ENCODE assay signal across 8 cellular contexts in genomic region chr7:32905175-32905662, GRCh38. TPM values are rescaled to one million over a fixed set of nuclear protein-coding genes. Genes with fewer than 3 reads are reported as not detected.
DNase-seq lines count a peak whose midpoint lies in the region; ATAC-seq and TF ChIP-seq lines count a peak whose summit lies in the region.
"Had no signal": no experiment of that assay in that cellular context is flagged by ENCODE, and none has a peak within 500 bp of the region (broad histone marks: within the 10 kb centered on the region; RNA-seq: fewer than 3 reads in every experiment).

No MANE protein-coding gene starts in this region.

- no peaks in the 10 kb centered on the region for H3K36me3 ChIP-seq in effector memory CD4-positive, alpha-beta T cell (ENCODE audit: control insufficient read depth, insufficient read depth, low read length)

- H3K4me1 ChIP-seq in effector memory CD4-positive, alpha-beta T cell (ENCODE audit: control insufficient read depth, insufficient read depth, low read length, poor library complexity, severe bottlenecking) = peaks cover 7% of the 10 kb centered on the region
- H3K4me1 ChIP-seq: parathyroid adenoma had no signal

- H3K9me3 Mint-ChIP-seq in activated CD8-positive, alpha-beta T cell treated with anti-CD3 and anti-CD28 coated beads for 36 hours = no peaks in the 10 kb centered on the region

- ATAC-seq in GM21381 (IDR thresholded peaks at IDR 0.05; ENCODE audit: unreplicated experiment) (peak; percentile 72), HG03342 (IDR thresholded peaks at IDR 0.05; ENCODE audit: unreplicated experiment) (no peak)
- peak; percentile 93 for ATAC-seq in activated CD8-positive, alpha-beta T cell treated with anti-CD3 and anti-CD28 coated beads for 36 hours

- DNase-seq in NCI-H2029 (lab: John Stamatoyannopoulos, UW) = peak; percentile 83
- DNase-seq in activated CD8-positive, alpha-beta T cell treated with anti-CD3 and anti-CD28 coated beads for 36 hours = peak; percentile 91
- DNase-seq in effector memory CD4-positive, alpha-beta T cell = peak; percentile 62 to 80 (median 73)
- peak; percentile 34 for DNase-seq in midbrain (lab: John Stamatoyannopoulos, UW)
- peak; percentile 40 to 56 for DNase-seq in stimulated activated CD8-positive, alpha-beta memory T cell treated with anti-CD3 and anti-CD28 coated beads, Interleukin-2, amount 100 ng/mL, for 48 hours (ENCODE audit: low read depth in 2 of 2)

- H3K27me3 ChIP-seq in effector memory CD4-positive, alpha-beta T cell (replicated peaks; ENCODE audit: control insufficient read depth, insufficient read depth, low read length, poor library complexity, severe bottlenecking) = no peaks in the 10 kb centered on the region

- H3K27ac ChIP-seq in effector memory CD4-positive, alpha-beta T cell (ENCODE audit: insufficient read depth, low read length, poor library complexity, severe bottlenecking) = peak overlapping the region; percentile 77
- H3K27ac ChIP-seq: parathyroid adenoma had no signal

- H3K36me3 Mint-ChIP-seq in activated CD8-positive, alpha-beta T cell treated with anti-CD3 and anti-CD28 coated beads for 36 hours (ENCODE audit: low read depth) = no peaks in the 10 kb centered on the region

- peak overlapping the region; percentile 72 for H3K4me3 Mint-ChIP-seq in activated CD8-positive, alpha-beta T cell treated with anti-CD3 and anti-CD28 coated beads for 36 hours

- no peak for TF ChIP-seq CTCF in activated CD8-positive, alpha-beta T cell treated with anti-CD3 and anti-CD28 coated beads for 36 hours (IDR thresholded peaks at IDR 0.05)

- H3K4me3 ChIP-seq in effector memory CD4-positive, alpha-beta T cell (ENCODE audit: insufficient read depth, low read depth, low read length, poor library complexity, severe bottlenecking) = peak overlapping the region; percentile 35

- CTCF ChIA-PET in activated CD8-positive, alpha-beta T cell treated with anti-CD3 and anti-CD28 coated beads for 36 hours (lab: Charles Lee) = interaction anchor here (1.1 to 5.8 kb wide), 4 partner anchors 12 to 58 kb away, joined by 3 to 30 read pairs (median 8); no protein-coding TSS in a partner anchor

- H3K4me1 Mint-ChIP-seq in activated CD8-positive, alpha-beta T cell treated with anti-CD3 and anti-CD28 coated beads for 36 hours (ENCODE audit: low read depth) = peaks cover 14% of the 10 kb centered on the region

- H3K9me3 ChIP-seq in effector memory CD4-positive, alpha-beta T cell (ENCODE audit: control insufficient read depth, low read length) = no peaks in the 10 kb centered on the region

- H3K27me3 Mint-ChIP-seq in activated CD8-positive, alpha-beta T cell treated with anti-CD3 and anti-CD28 coated beads for 36 hours = no peaks in the 10 kb centered on the region

- peak overlapping the region; percentile 91 for H3K27ac Mint-ChIP-seq in activated CD8-positive, alpha-beta T cell treated with anti-CD3 and anti-CD28 coated beads for 36 hours

- POLR2A ChIA-PET in activated CD8-positive, alpha-beta T cell treated with anti-CD3 and anti-CD28 coated beads for 36 hours (lab: Charles Lee) = interaction anchor here (0.6 to 2.2 kb wide), 6 partner anchors 12 to 157 kb away, joined by 3 to 21 read pairs (median 4); partner anchors contain the start of genes KBTBD2 and NT5C3A

- intact Hi-C loops in activated CD8-positive, alpha-beta T cell treated with anti-CD3 and anti-CD28 coated beads for 36 hours (cut with micrococcal nuclease) = loop anchor here (1.0 kb wide), 1 partner anchor 13 kb away; no protein-coding TSS in a partner anchor

RNA-seq across cellular contexts. Expression of gene KBTBD2, which starts 13.7 kb away (rescaled TPM):
- total RNA-seq in activated CD8-positive, alpha-beta T cell treated with anti-CD3 and anti-CD28 coated beads for 36 hours = 10 to 100 TPM; 22.4 to 23.0 TPM

RNA-seq across cellular contexts. Expression of gene FKBP9, which starts 52.0 kb away (rescaled TPM):
- under 1 TPM in 1 of 2 experiments, not detected in 1; 0.47 TPM for total RNA-seq in activated CD8-positive, alpha-beta T cell treated with anti-CD3 and anti-CD28 coated beads for 36 hours

Comparison
In these comparisons a context has a peak if more than half of its experiments do, and no peak if none do; other contexts are left out.
1. DNase-seq: peak in every context shown above with its lines; median percentile 91 in activated CD8-positive, alpha-beta T cell treated with anti-CD3 and anti-CD28 coated beads for 36 hours; 83 in NCI-H2029; 73 in effector memory CD4-positive, alpha-beta T cell; 48 in stimulated activated CD8-positive, alpha-beta memory T cell treated with anti-CD3 and anti-CD28 coated beads, Interleukin-2, amount 100 ng/mL, for 48 hours; 34 in midbrain.